In genomic region chr1:33057095-33057494, GRCh38 we compare ENCODE assay signal across 15 cellular contexts. TPM values are rescaled to one million over a fixed set of nuclear protein-coding genes. Genes with fewer than 3 reads are reported as not detected.
DNase-seq lines count a peak whose midpoint lies in the region; ATAC-seq, FAIRE-seq and TF ChIP-seq lines count a peak whose summit lies in the region.
"Had no signal": no experiment of that assay in that cellular context is flagged by ENCODE, and none has a peak within 500 bp of the region (broad histone marks: within the 10 kb centered on the region; RNA-seq: fewer than 3 reads in every experiment).

No MANE protein-coding gene starts in this region.

- no peak overlapping the region for H3K4me2 ChIP-seq in HepG2 (ENCODE audit: low read depth, low read length)
- H3K4me2 ChIP-seq in GM12878 (ENCODE audit: control insufficient read depth, insufficient read depth): no peak overlapping the region
- H3K4me2 ChIP-seq: A549, PC-9 had no signal

- H4K20me1 ChIP-seq in HepG2 (ENCODE audit: insufficient read depth, low read length): no peaks in the 10 kb centered on the region
- H4K20me1 ChIP-seq in GM12878 (ENCODE audit: control insufficient read depth, insufficient read depth): no peaks in the 10 kb centered on the region

- peaks cover 4% of the 10 kb centered on the region for H3K36me3 Mint-ChIP-seq in endodermal cell (ENCODE audit: low read depth)

- TF ChIP-seq CTCF in HepG2 (CRISPR knock-in tag; IDR thresholded peaks at IDR 0.05) (no peak), right lobe of liver (IDR thresholded peaks at IDR 0.05) (no peak), GM12878 (IDR thresholded peaks at IDR 0.05 in 2 of 3, conservative IDR thresholded peaks at IDR 0.05 in 1 of 3; ENCODE audit: control insufficient read depth in 2 of 3, extremely low read depth in 1 of 3, insufficient read depth in 1 of 3, low read depth in 3 of 3, low read length in 3 of 3) (no peak), heart right ventricle (IDR thresholded peaks at IDR 0.05) (no peak), endodermal cell (conservative IDR thresholded peaks at IDR 0.05) (no peak)

- TF ChIP-seq EP300 in HepG2 (IDR thresholded peaks at IDR 0.05; ENCODE audit: low read depth in 2 of 2, low read length in 2 of 2): no peak
- no peak for TF ChIP-seq EP300 in HepG2 (CRISPR knock-in tag; IDR thresholded peaks at IDR 0.05; ENCODE audit: borderline replicate concordance)
- no peak for TF ChIP-seq EP300 in GM12878 (IDR thresholded peaks at IDR 0.05; ENCODE audit: borderline replicate concordance in 1 of 2, control insufficient read depth in 1 of 2, low read depth in 2 of 2, low read length in 2 of 2)

- ATAC-seq in HepG2: no peak
- no peak for ATAC-seq in right lobe of liver
- peak; percentile 38; the same call in 2 of the 3 replicates for ATAC-seq in GM12878
- no peak for ATAC-seq in HG03432 (IDR thresholded peaks at IDR 0.05; ENCODE audit: unreplicated experiment)
- ATAC-seq in heart right ventricle: no peak
- ATAC-seq: A549 had no signal

- H3K27me3 Mint-ChIP-seq in endodermal cell (ENCODE audit: insufficient read depth): peaks cover 19% of the 10 kb centered on the region
- H3K27me3 Mint-ChIP-seq: CD4-positive, alpha-beta T cell had no signal

- H3K27ac Mint-ChIP-seq in endodermal cell: no peak overlapping the region
- H3K27ac Mint-ChIP-seq: CD4-positive, alpha-beta T cell had no signal

- BruUV-seq in HepG2 (replicated peaks; lab: Mats Ljungman, UMichigan): no TSS peak
- no TSS peak for BruUV-seq in GM12878 (replicated peaks; lab: Mats Ljungman, UMichigan)

- no peak overlapping the region for H3K27ac ChIP-seq in HepG2 (ENCODE audit: extremely low read length, insufficient read depth, low read length)
- no peak overlapping the region for H3K27ac ChIP-seq in right lobe of liver
- H3K27ac ChIP-seq in GM12878 (ENCODE audit: control insufficient read depth, insufficient read depth): no peak overlapping the region
- H3K27ac ChIP-seq in heart right ventricle: no peak overlapping the region
- no peak overlapping the region for H3K27ac ChIP-seq in endodermal cell (ENCODE audit: low read depth, low read length)
- H3K27ac ChIP-seq: A549, PC-9 had no signal

- H3K36me3 ChIP-seq in HepG2 (replicated peaks in 1 of 2; ENCODE audit: control insufficient read depth in 1 of 2, insufficient read depth in 2 of 2, low read length in 2 of 2): no peaks in the 10 kb centered on the region
- no peaks in the 10 kb centered on the region for H3K36me3 ChIP-seq in right lobe of liver
- no peaks in the 10 kb centered on the region for H3K36me3 ChIP-seq in GM12878 (ENCODE audit: control insufficient read depth in 2 of 2, insufficient read depth in 2 of 2, low read length in 1 of 2)
- no peaks in the 10 kb centered on the region for H3K36me3 ChIP-seq in heart right ventricle
- H3K36me3 ChIP-seq in endodermal cell (ENCODE audit: control insufficient read depth, insufficient read depth, low read length): no peaks in the 10 kb centered on the region

- H3K4me3 Mint-ChIP-seq in endodermal cell: no peak overlapping the region
- H3K4me3 Mint-ChIP-seq: CD4-positive, alpha-beta T cell had no signal

- FAIRE-seq in HepG2 (lab: Jason Lieb, UNC) (no peak), GM12878 (lab: Jason Lieb, UNC) (no peak)
- FAIRE-seq: A549 had no signal

- H3K9me3 Mint-ChIP-seq in endodermal cell: peaks cover 28% of the 10 kb centered on the region

- TF ChIP-seq RAD21 in HepG2 (CRISPR knock-in tag; IDR thresholded peaks at IDR 0.05): no peak
- TF ChIP-seq RAD21 in GM12878 (IDR thresholded peaks at IDR 0.05; ENCODE audit: insufficient read depth, low read depth, low read length): no peak

- CTCF ChIA-PET in HepG2 (lab: Yijun Ruan, JAX; ENCODE audit: low intra/inter-chr PET ratio, low total read pairs) (interaction anchor here (0.8 kb wide), 1 partner anchor 124 kb away, joined by 3 read pairs; no protein-coding TSS in a partner anchor), GM12878 (lab: Yijun Ruan, JAX) (interaction anchor here (0.5 to 8.2 kb wide), 22 partner anchors 10 to 258 kb away, joined by 3 to 183 read pairs (median 4); partner anchors contain the start of genes AZIN2 and RNF19B)

- RAD21 ChIA-PET in GM12878 (lab: Charles Lee; ENCODE audit: unreplicated experiment): interaction anchor here (0.7 to 4.1 kb wide), 9 partner anchors 24 to 123 kb away, joined by 3 to 67 read pairs (median 4); partner anchors contain the start of gene AZIN2

- peaks cover 38% of the 10 kb centered on the region for H3K4me1 ChIP-seq in HepG2 (ENCODE audit: insufficient read depth, low read length)
- H3K4me1 ChIP-seq in right lobe of liver: peaks cover 0 to 14% (median 5%) of the 10 kb centered on the region in 4 donors
- peaks cover 9% of the 10 kb centered on the region for H3K4me1 ChIP-seq in GM12878 (ENCODE audit: control insufficient read depth, insufficient read depth, low read length)
- peaks cover 4 to 29% (median 15%) of the 10 kb centered on the region in 9 donors for H3K4me1 ChIP-seq in heart right ventricle
- H3K4me1 ChIP-seq in endodermal cell (ENCODE audit: control insufficient read depth, insufficient read depth, low read length): no peaks in the 10 kb centered on the region

- no peaks in the 10 kb centered on the region for H3K9me3 ChIP-seq in HepG2 (ENCODE audit: low read length)
- H3K9me3 ChIP-seq in right lobe of liver: no peaks in the 10 kb centered on the region
- H3K9me3 ChIP-seq in GM12878 (replicated peaks; ENCODE audit: control insufficient read depth, insufficient read depth, low read length): no peaks in the 10 kb centered on the region; the same call in 2 of the 3 replicates
- H3K9me3 ChIP-seq in heart right ventricle: peaks cover 0 to 4% (median 0%) of the 10 kb centered on the region in 11 donors
- peaks cover 12% of the 10 kb centered on the region for H3K9me3 ChIP-seq in endodermal cell (ENCODE audit: control insufficient read depth, low read length)

- H3K79me2 ChIP-seq in HepG2 (ENCODE audit: insufficient read depth, low read length) (no peaks in the 10 kb centered on the region), GM12878 (ENCODE audit: control insufficient read depth, insufficient read depth, low read length) (no peaks in the 10 kb centered on the region)

- intact Hi-C loops in HepG2 (cut with micrococcal nuclease; ENCODE audit: unreplicated experiment) (loop anchor here (10.0 kb wide), 1 partner anchor 52 kb away; no protein-coding TSS in a partner anchor), right lobe of liver (cut with DNase I) (loop anchor here in 1 of 2 donors (10.0 kb wide), 1 partner anchor 112 kb away; no protein-coding TSS in a partner anchor), GM12878 (cut with micrococcal nuclease; ENCODE audit: unreplicated experiment) (no loop called here), posterior cingulate gyrus (cut with DNase I) (loop anchor here (10.0 kb wide), 1 partner anchor 122 kb away; no protein-coding TSS in a partner anchor), heart right ventricle (cut with DNase I) (loop anchor here in 7 of 10 donors (2.0 to 10.0 kb wide), 5 partner anchors 110 to 125 kb away; no protein-coding TSS in a partner anchor)

- H3K27me3 ChIP-seq in HepG2 (ENCODE audit: control insufficient read depth in 1 of 2, insufficient read depth in 2 of 2, low read length in 2 of 2) (no peaks in the 10 kb centered on the region), right lobe of liver (no peaks in the 10 kb centered on the region), GM12878 (replicated peaks in 1 of 2; ENCODE audit: control insufficient read depth in 2 of 2, insufficient read depth in 2 of 2, low read length in 1 of 2) (no peaks in the 10 kb centered on the region), heart right ventricle (no peaks in the 10 kb centered on the region), endodermal cell (ENCODE audit: control insufficient read depth, insufficient read depth, low read length, poor library complexity, severe bottlenecking) (no peaks in the 10 kb centered on the region)

- H2AFZ ChIP-seq in HepG2 (ENCODE audit: low read length) (no peak overlapping the region), GM12878 (ENCODE audit: control insufficient read depth, low read depth, low read length) (no peak overlapping the region)
- H2AFZ ChIP-seq: PC-9 had no signal

- DNase-seq in HepG2 (ENCODE audit: low spot score): no peak
- DNase-seq in right lobe of liver: no peak
- peak; percentile 69 for DNase-seq in MV-4-11 (lab: John Stamatoyannopoulos, UW)
- no peak for DNase-seq in GM12878 (ENCODE audit: low read depth, low spot score)
- no peak for DNase-seq in posterior cingulate gyrus
- DNase-seq in heart right ventricle: no peak
- DNase-seq in endodermal cell: no peak
- DNase-seq: CD4-positive, alpha-beta T cell; HCEC 1CT; KG1; NCI-H187; NCI-H69; PC-9 had no signal

- in situ Hi-C loops in HepG2 (cut with HindIII; ENCODE audit: extremely low pct_ligation_motif_present, low pct_unique_long_range_greater_than_20kb): loop anchor here (5.0 kb wide), 1 partner anchor 125 kb away; no protein-coding TSS in a partner anchor
- in situ Hi-C loops in GM12878 (cut with MboI): loop anchor here (5.0 kb wide), 1 partner anchor 125 kb away; no protein-coding TSS in a partner anchor

- POLR2A ChIA-PET in HepG2 (lab: Yijun Ruan, JAX) (interaction anchor here (2.0 kb wide), 1 partner anchor 93 kb away, joined by 6 read pairs; the partner anchor contains the start of gene RNF19B), GM12878 (lab: Charles Lee) (interaction anchor here (0.6 to 1.5 kb wide), 3 partner anchors 79 to 124 kb away, joined by 3 to 4 read pairs (median 3); no protein-coding TSS in a partner anchor)

- H3K4me3 ChIP-seq in HepG2 (replicated peaks in 1 of 3; ENCODE audit: insufficient read depth in 1 of 3, low read depth in 2 of 3, low read length in 3 of 3): no peak overlapping the region
- H3K4me3 ChIP-seq in right lobe of liver: no peak overlapping the region
- no peak overlapping the region for H3K4me3 ChIP-seq in GM12878
- H3K4me3 ChIP-seq in heart right ventricle: no peak overlapping the region
- H3K4me3 ChIP-seq in endodermal cell (ENCODE audit: low read length): no peak overlapping the region
- H3K4me3 ChIP-seq: A549, PC-9 had no signal

- 22% methylated on average over 2 of the region's 2 CpGs for WGBS in HepG2 (ENCODE audit: low lambda C conversion rate)
- WGBS in right lobe of liver (ENCODE audit: insufficient coverage, low coverage, low lambda C conversion rate, missing lambda C conversion rate): 25% methylated on average over 1 of the region's 2 CpGs
- WGBS in GM12878 (ENCODE audit: insufficient coverage, insufficient replicate concordance, low lambda C conversion rate, missing lambda C conversion rate): 0% methylated on average over 1 of the region's 2 CpGs
- WGBS in heart right ventricle, 2 donors: 85 to 89% methylated on average over 2 of the region's 2 CpGs
- WGBS in endodermal cell (ENCODE audit: insufficient coverage in 1 of 2, insufficient read length in 1 of 2), 2 experiments: 86 to 89% methylated on average over 2 of the region's 2 CpGs

- TF ChIP-seq POLR2A in HepG2 (IDR thresholded peaks at IDR 0.05; ENCODE audit: insufficient read depth in 1 of 2, low read depth in 2 of 2, low read length in 2 of 2) (no peak), right lobe of liver (IDR thresholded peaks at IDR 0.05) (no peak), GM12878 (IDR thresholded peaks at IDR 0.05; ENCODE audit: low read depth, low read length) (no peak)

- H3K9ac ChIP-seq in HepG2 (ENCODE audit: insufficient read depth, low read depth, low read length) (no peak overlapping the region), GM12878 (ENCODE audit: control insufficient read depth, insufficient read depth, low read length) (no peak overlapping the region), endodermal cell (ENCODE audit: extremely low read depth, low read length, poor library complexity, severe bottlenecking) (no peak overlapping the region)

- no peaks in the 10 kb centered on the region for H3K4me1 Mint-ChIP-seq in endodermal cell

- SMC1A ChIA-PET in GM12878 (lab: Charles Lee; ENCODE audit: uncharacterized antibody, unreplicated experiment): interaction anchor here (0.5 to 7.3 kb wide), 13 partner anchors 17 to 181 kb away, joined by 3 to 110 read pairs (median 3); partner anchors contain the start of gene AZIN2

RNA-seq across cellular contexts. Expression of gene AK2, which starts 20.4 kb away (rescaled TPM):
- total RNA-seq in HepG2 (2016; rRNA removed; fragmentation: Illumina TruSeq; extraction: Trizol) (188 and 241 TPM in 2 replicates), right lobe of liver (100 to 1,000 TPM; 119 to 301 (median 130) TPM), GM12878 (2014; rRNA removed) (191 and 229 TPM in 2 replicates), GM12878 (2014; rRNA removed; fragmentation: Illumina TruSeq; extraction: Trizol) (284 and 290 TPM in 2 replicates), GM12878 (2021) (272 and 290 TPM in 2 replicates), heart right ventricle (100 to 1,000 TPM in 9 of 10 donors, 10 to 100 TPM in 1; 93.3 to 154 (median 111) TPM), endodermal cell (100 to 1,000 TPM; 114 to 118 TPM)
- 52.1 and 74.6 TPM in 2 replicates for total RNA-seq in HepG2 (2016; cell fraction: cytosol; rRNA removed; fragmentation: Illumina TruSeq; extraction: Trizol; ENCODE audit: low read depth)
- total RNA-seq in HepG2 (2016; cell fraction: insoluble cytoplasmic fraction; rRNA removed; fragmentation: Illumina TruSeq; extraction: Trizol): 187 and 275 TPM in 2 replicates
- 66.1 and 71.1 TPM in 2 replicates for total RNA-seq in HepG2 (2016; cell fraction: membrane; rRNA removed; fragmentation: Illumina TruSeq; extraction: Trizol)
- 105 and 106 TPM in 2 replicates for total RNA-seq in HepG2 (2016; cell fraction: nucleus; rRNA removed; fragmentation: Illumina TruSeq; extraction: Trizol)
- polyA plus RNA-seq in HepG2 (2011; rRNA removed) (163 and 170 TPM in 2 replicates), GM12878 (2011; rRNA removed) (415 and 485 TPM in 2 replicates), GM12878 (2014; fragmentation: Illumina TruSeq; extraction: Trizol) (500 and 533 TPM in 2 replicates), GM12878 (2014; fragmentation: Nextera tagmentation; extraction: Ambion mirVana) (10 to 100 TPM; 52.3 to 80.3 TPM), GM12878 (2014; rRNA removed) (248 and 259 TPM in 2 replicates), GM12878 (2016; fragmentation: Nextera tagmentation; extraction: Ambion mirVana) (100 to 1,000 TPM; 347 to 359 TPM), heart right ventricle (100 to 1,000 TPM; 175 to 305 TPM)
- 225 and 227 TPM in 2 replicates for polyA plus RNA-seq in HepG2 (2011; cell fraction: cytosol; rRNA removed)
- 171 and 188 TPM in 2 replicates for polyA plus RNA-seq in HepG2 (2011; cell fraction: nucleus; rRNA removed)
- polyA plus RNA-seq in HepG2 (2012): 124 and 158 TPM in 2 replicates
- polyA plus RNA-seq in HepG2 (2016; cell fraction: cytosol; fragmentation: Illumina TruSeq; extraction: Trizol; ENCODE audit: low read depth): 51.9 and 61.1 TPM in 2 replicates
- polyA plus RNA-seq in HepG2 (2016; cell fraction: insoluble cytoplasmic fraction; fragmentation: Illumina TruSeq; extraction: Trizol; ENCODE audit: low read depth): 273 and 291 TPM in 2 replicates
- polyA plus RNA-seq in HepG2 (2016; cell fraction: membrane; fragmentation: Illumina TruSeq; extraction: Trizol; ENCODE audit: low read depth): 58.4 and 63.7 TPM in 2 replicates
- polyA plus RNA-seq in HepG2 (2016; cell fraction: nucleus; fragmentation: Illumina TruSeq; extraction: Trizol; ENCODE audit: insufficient read depth, low read depth): 152 and 193 TPM in 2 replicates
- 55.0 and 146 TPM in 2 replicates for polyA minus RNA-seq in HepG2 (2011; rRNA and poly(A)+ RNA removed; ENCODE audit: low replicate concordance)
- polyA minus RNA-seq in HepG2 (2011; cell fraction: cytosol; rRNA and poly(A)+ RNA removed): 54.3 and 66.4 TPM in 2 replicates
- 96.8 and 148 TPM in 2 replicates for polyA minus RNA-seq in HepG2 (2011; cell fraction: nucleus; rRNA and poly(A)+ RNA removed)
- total RNA-seq in GM12878 (2013; cell fraction: nucleolus; rRNA removed): 424 and 447 TPM in 2 replicates
- polyA plus RNA-seq in GM12878 (2011; ENCODE audit: low read depth): 86.3 TPM
- 398 and 633 TPM in 2 replicates for polyA plus RNA-seq in GM12878 (2011; cell fraction: cytosol; rRNA removed)
- 263 and 302 TPM in 2 replicates for polyA plus RNA-seq in GM12878 (2011; cell fraction: nucleus; rRNA removed)
- 170 and 192 TPM in 2 replicates for polyA plus RNA-seq in GM12878 (2012)
- polyA minus RNA-seq in GM12878 (2011; rRNA and poly(A)+ RNA removed): 119 and 142 TPM in 2 replicates
- 81.6 and 83.8 TPM in 2 replicates for polyA minus RNA-seq in GM12878 (2011; cell fraction: cytosol; rRNA and poly(A)+ RNA removed)
- 73.0 and 82.6 TPM in 2 replicates for polyA minus RNA-seq in GM12878 (2011; cell fraction: nucleus; rRNA and poly(A)+ RNA removed)
- polyA plus RNA-seq in endodermal cell (2013, experiment 1 of 2): 131 TPM
- polyA plus RNA-seq in endodermal cell (2013, experiment 2 of 2): 97.3 TPM

RNA-seq across cellular contexts. Expression of gene AZIN2, which starts 23.9 kb away (rescaled TPM):
- total RNA-seq in HepG2 (2016; rRNA removed; fragmentation: Illumina TruSeq; extraction: Trizol): 1.5 and 1.7 TPM in 2 replicates
- 1.1 and 1.3 TPM in 2 replicates for total RNA-seq in HepG2 (2016; cell fraction: cytosol; rRNA removed; fragmentation: Illumina TruSeq; extraction: Trizol; ENCODE audit: low read depth)
- 1.1 and 2.1 TPM in 2 replicates for total RNA-seq in HepG2 (2016; cell fraction: insoluble cytoplasmic fraction; rRNA removed; fragmentation: Illumina TruSeq; extraction: Trizol)
- total RNA-seq in HepG2 (2016; cell fraction: membrane; rRNA removed; fragmentation: Illumina TruSeq; extraction: Trizol): 1.9 and 3.3 TPM in 2 replicates
- total RNA-seq in HepG2 (2016; cell fraction: nucleus; rRNA removed; fragmentation: Illumina TruSeq; extraction: Trizol): 3.3 and 3.6 TPM in 2 replicates
- 3.5 and 5.7 TPM in 2 replicates for polyA plus RNA-seq in HepG2 (2011; rRNA removed)
- 5.0 and 5.9 TPM in 2 replicates for polyA plus RNA-seq in HepG2 (2011; cell fraction: cytosol; rRNA removed)
- 11.6 and 12.5 TPM in 2 replicates for polyA plus RNA-seq in HepG2 (2011; cell fraction: nucleus; rRNA removed)
- polyA plus RNA-seq in HepG2 (2012): 2.4 TPM in 2 replicates
- 1.2 and 2.1 TPM in 2 replicates for polyA plus RNA-seq in HepG2 (2016; cell fraction: cytosol; fragmentation: Illumina TruSeq; extraction: Trizol; ENCODE audit: low read depth)
- polyA plus RNA-seq in HepG2 (2016; cell fraction: insoluble cytoplasmic fraction; fragmentation: Illumina TruSeq; extraction: Trizol; ENCODE audit: low read depth): 1.7 and 1.8 TPM in 2 replicates
- 1.5 and 3.1 TPM in 2 replicates for polyA plus RNA-seq in HepG2 (2016; cell fraction: membrane; fragmentation: Illumina TruSeq; extraction: Trizol; ENCODE audit: low read depth)
- polyA plus RNA-seq in HepG2 (2016; cell fraction: nucleus; fragmentation: Illumina TruSeq; extraction: Trizol; ENCODE audit: insufficient read depth, low read depth): 3.6 and 5.6 TPM in 2 replicates
- polyA minus RNA-seq in HepG2 (2011; rRNA and poly(A)+ RNA removed; ENCODE audit: low replicate concordance): 0.12 and 8.6 TPM in 2 replicates
- polyA minus RNA-seq in HepG2 (2011; cell fraction: cytosol; rRNA and poly(A)+ RNA removed): 2.1 and 3.6 TPM in 2 replicates
- polyA minus RNA-seq in HepG2 (2011; cell fraction: nucleus; rRNA and poly(A)+ RNA removed): 8.3 and 8.8 TPM in 2 replicates
- total RNA-seq in right lobe of liver: 1 to 10 TPM in 2 of 6 experiments, under 1 TPM in 4; 0.62 to 1.2 (median 0.85) TPM
- 0.69 and 0.88 TPM in 2 replicates for total RNA-seq in GM12878 (2013; cell fraction: nucleolus; rRNA removed)
- total RNA-seq in GM12878 (2014; rRNA removed): 0.16 and 0.85 TPM in 2 replicates
- total RNA-seq in GM12878 (2014; rRNA removed; fragmentation: Illumina TruSeq; extraction: Trizol): 0.31 TPM in 1 of 2 replicates, not detected in the other
- 0.19 and 0.31 TPM in 2 replicates for total RNA-seq in GM12878 (2021)
- polyA plus RNA-seq in GM12878 (2011; ENCODE audit: low read depth): 2.5 TPM
- 0.04 and 0.14 TPM in 2 replicates for polyA plus RNA-seq in GM12878 (2011; rRNA removed)
- 0.18 and 0.22 TPM in 2 replicates for polyA plus RNA-seq in GM12878 (2011; cell fraction: cytosol; rRNA removed)
- polyA plus RNA-seq in GM12878 (2011; cell fraction: nucleus; rRNA removed): 0.25 and 0.44 TPM in 2 replicates
- 0.34 and 0.55 TPM in 2 replicates for polyA plus RNA-seq in GM12878 (2012)
- 0.03 and 0.12 TPM in 2 replicates for polyA plus RNA-seq in GM12878 (2014; fragmentation: Illumina TruSeq; extraction: Trizol)
- polyA plus RNA-seq in GM12878 (2014; fragmentation: Nextera tagmentation; extraction: Ambion mirVana): under 1 TPM; 0.02 to 0.05 TPM
- 0.15 and 0.52 TPM in 2 replicates for polyA plus RNA-seq in GM12878 (2014; rRNA removed)
- under 1 TPM; 0.33 to 0.35 TPM for polyA plus RNA-seq in GM12878 (2016; fragmentation: Nextera tagmentation; extraction: Ambion mirVana)
- polyA minus RNA-seq in GM12878 (2011; rRNA and poly(A)+ RNA removed): 0.15 TPM in 1 of 2 replicates, not detected in the other
- not detected in 2 replicates for polyA minus RNA-seq in GM12878 (2011; cell fraction: cytosol; rRNA and poly(A)+ RNA removed)
- polyA minus RNA-seq in GM12878 (2011; cell fraction: nucleus; rRNA and poly(A)+ RNA removed): 0.36 and 0.86 TPM in 2 replicates
- total RNA-seq in heart right ventricle: 1 to 10 TPM; 1.5 to 6.9 (median 3.1) TPM
- 1 to 10 TPM; 1.1 to 1.2 TPM for polyA plus RNA-seq in heart right ventricle
- total RNA-seq in endodermal cell: 1 to 10 TPM; 1.7 to 3.0 TPM
- 3.2 TPM for polyA plus RNA-seq in endodermal cell (2013, experiment 1 of 2)
- 4.7 TPM for polyA plus RNA-seq in endodermal cell (2013, experiment 2 of 2)
